Comparison of ENCODE assay signal across 1 cellular context in the genomic region with DNA sequence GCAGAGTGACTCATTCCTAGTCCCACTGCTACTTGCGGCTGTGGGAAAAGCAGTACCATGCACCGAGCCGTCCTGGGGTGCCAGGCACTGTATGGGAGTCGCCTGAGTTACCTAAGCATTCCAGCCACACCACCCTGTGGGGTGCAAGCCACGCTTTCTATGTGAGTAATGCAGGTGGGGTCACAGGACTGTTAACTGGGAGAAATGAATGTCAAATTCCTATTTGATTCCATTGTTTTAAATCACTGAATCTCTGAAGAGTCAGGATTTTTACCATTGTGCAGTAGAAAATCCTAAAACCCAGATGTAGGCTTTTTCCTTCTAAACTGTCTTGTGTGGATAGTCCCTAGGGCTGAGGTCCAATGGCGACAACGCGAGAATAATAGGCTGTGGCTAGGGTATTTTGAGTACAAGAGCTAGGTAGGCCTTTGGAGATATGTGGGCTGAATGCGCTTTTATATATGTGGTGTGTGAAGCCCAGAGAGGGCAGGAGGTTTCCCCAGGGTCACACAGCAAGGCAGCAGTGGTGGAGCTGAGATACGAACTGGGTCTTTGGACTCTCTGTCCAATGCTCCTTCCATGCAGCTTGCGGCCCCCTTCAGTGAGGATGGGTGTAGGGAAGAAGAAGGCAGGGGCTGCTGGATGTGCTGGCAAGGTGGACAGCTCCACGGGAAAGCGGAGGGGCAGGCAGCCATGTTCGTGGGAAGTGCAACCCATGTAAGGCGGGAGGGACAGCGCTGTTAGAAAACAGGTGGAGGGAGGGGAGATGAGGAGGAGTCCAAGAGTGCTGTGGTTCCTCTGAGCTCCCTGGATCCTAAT.
TF ChIP-seq lines count a peak whose summit lies in the region.

No MANE protein-coding gene starts in this region.

TF ChIP-seq in HCT116, 20 proteins besides CTCF, POLR2A, EP300 and RAD21:
- TF ChIP-seq, protein P1, sequence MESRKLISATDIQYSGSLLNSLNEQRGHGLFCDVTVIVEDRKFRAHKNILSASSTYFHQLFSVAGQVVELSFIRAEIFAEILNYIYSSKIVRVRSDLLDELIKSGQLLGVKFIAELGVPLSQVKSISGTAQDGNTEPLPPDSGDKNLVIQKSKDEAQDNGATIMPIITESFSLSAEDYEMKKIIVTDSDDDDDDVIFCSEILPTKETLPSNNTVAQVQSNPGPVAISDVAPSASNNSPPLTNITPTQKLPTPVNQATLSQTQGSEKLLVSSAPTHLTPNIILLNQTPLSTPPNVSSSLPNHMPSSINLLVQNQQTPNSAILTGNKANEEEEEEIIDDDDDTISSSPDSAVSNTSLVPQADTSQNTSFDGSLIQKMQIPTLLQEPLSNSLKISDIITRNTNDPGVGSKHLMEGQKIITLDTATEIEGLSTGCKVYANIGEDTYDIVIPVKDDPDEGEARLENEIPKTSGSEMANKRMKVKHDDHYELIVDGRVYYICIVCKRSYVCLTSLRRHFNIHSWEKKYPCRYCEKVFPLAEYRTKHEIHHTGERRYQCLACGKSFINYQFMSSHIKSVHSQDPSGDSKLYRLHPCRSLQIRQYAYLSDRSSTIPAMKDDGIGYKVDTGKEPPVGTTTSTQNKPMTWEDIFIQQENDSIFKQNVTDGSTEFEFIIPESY (IDR thresholded peaks at IDR 0.05; ENCODE audit: extremely low read depth, insufficient replicate concordance, low read length), result no peak
- peak; percentile 42; the same call in 1 of the 2 replicates for TF ChIP-seq FOSL1 (IDR thresholded peaks at IDR 0.05; ENCODE audit: low read depth)
